Comparison of ENCODE assay signal across 2 cellular contexts in genomic region chr1:11842154-11843041, GRCh38.
TF ChIP-seq lines count a peak whose summit lies in the region.

No MANE protein-coding gene starts in this region.

TF ChIP-seq in GM12891, 5 proteins besides CTCF, POLR2A, EP300 and RAD21:
- TF ChIP-seq PAX5 (IDR thresholded peaks at IDR 0.05; ENCODE audit: insufficient read depth, low read length, severe bottlenecking), result no peak
- no peak for TF ChIP-seq SPI1 (IDR thresholded peaks at IDR 0.05; ENCODE audit: low read depth, low read length)
- no peak for TF ChIP-seq POLR2AphosphoS5 (IDR thresholded peaks at IDR 0.05; ENCODE audit: low read depth, low read length)
- no peak for TF ChIP-seq TAF1 (IDR thresholded peaks at IDR 0.05; ENCODE audit: low read depth, low read length)
- no peak for TF ChIP-seq POU2F2 (IDR thresholded peaks at IDR 0.05; ENCODE audit: low read depth, low read length)

TF ChIP-seq in K562, 482 proteins besides CTCF, POLR2A, EP300 and RAD21 (continues in another document):
- peak; percentile 64; the same call in 1 of the 2 replicates for TF ChIP-seq NR2C1 (IDR thresholded peaks at IDR 0.05)
- TF ChIP-seq NR2C1 (tag; IDR thresholded peaks at IDR 0.05), result peak; percentile 79
- TF ChIP-seq ESRRA (IDR thresholded peaks at IDR 0.05; ENCODE audit: borderline replicate concordance, low read depth), result peak; percentile 71; the same call in 1 of the 2 replicates
- TF ChIP-seq NKRF (IDR thresholded peaks at IDR 0.05; ENCODE audit: borderline replicate concordance), result peak; percentile 93; the same call in 1 of the 2 replicates
- no peak; the same call in 1 of the 2 replicates for TF ChIP-seq THAP12 (CRISPR knock-in tag; IDR thresholded peaks at IDR 0.05)
- TF ChIP-seq XRCC5 (IDR thresholded peaks at IDR 0.05; ENCODE audit: low read depth, low read length), result no peak
- TF ChIP-seq HCFC1 (IDR thresholded peaks at IDR 0.05; ENCODE audit: low read depth, low read length), result no peak
- TF ChIP-seq MLLT1 (IDR thresholded peaks at IDR 0.05), result no peak
- TF ChIP-seq ATF3 (IDR thresholded peaks at IDR 0.05), result peak; percentile 31; the same call in 1 of the 2 replicates
- TF ChIP-seq ATF3 (CRISPR knock-in tag; conservative IDR thresholded peaks at IDR 0.05), result peak; percentile 80
- no peak for TF ChIP-seq GATAD2B (IDR thresholded peaks at IDR 0.05; ENCODE audit: borderline replicate concordance)
- TF ChIP-seq FOXA3 (CRISPR knock-in tag; conservative IDR thresholded peaks at IDR 0.05 in 1 of 2, IDR thresholded peaks at IDR 0.05 in 1 of 2), result peak; percentile 23 to 24; a peak in 1 of 4 replicates
- TF ChIP-seq CEBPZ (IDR thresholded peaks at IDR 0.05; ENCODE audit: borderline replicate concordance, low read depth, low read length), result no peak
- peak; percentile 68; the same call in 1 of the 2 replicates for TF ChIP-seq HES1 (IDR thresholded peaks at IDR 0.05; ENCODE audit: low read depth)
- TF ChIP-seq ZBTB12 (CRISPR knock-in tag; IDR thresholded peaks at IDR 0.05), result no peak
- TF ChIP-seq HDAC1 (IDR thresholded peaks at IDR 0.05), result peak in 1 of 2 experiments; percentile 98; a peak in 2 of 4 replicates
- TF ChIP-seq ZNF277 (CRISPR knock-in tag; IDR thresholded peaks at IDR 0.05; ENCODE audit: borderline replicate concordance), result no peak
- peak; percentile 97 for TF ChIP-seq MAX (CRISPR knock-in tag; IDR thresholded peaks at IDR 0.05)
- TF ChIP-seq CREB5 (CRISPR knock-in tag; IDR thresholded peaks at IDR 0.05), result no peak
- no peak for TF ChIP-seq PTBP1 (IDR thresholded peaks at IDR 0.05; ENCODE audit: low read depth, low read length)
- TF ChIP-seq ZNF780A (CRISPR knock-in tag; IDR thresholded peaks at IDR 0.05), result no peak
- no peak for TF ChIP-seq THRAP3 (IDR thresholded peaks at IDR 0.05; ENCODE audit: borderline replicate concordance)
- TF ChIP-seq HMG20A (CRISPR knock-in tag; conservative IDR thresholded peaks at IDR 0.05), result no peak
- no peak for TF ChIP-seq ZNF3 (CRISPR knock-in tag; IDR thresholded peaks at IDR 0.05)
- TF ChIP-seq HEY1 (CRISPR knock-in tag; IDR thresholded peaks at IDR 0.05; ENCODE audit: borderline replicate concordance), result no peak
- TF ChIP-seq E2F1 (CRISPR knock-in tag; IDR thresholded peaks at IDR 0.05), result no peak
- TF ChIP-seq RB1 (IDR thresholded peaks at IDR 0.05; ENCODE audit: low read depth), result no peak; the same call in 1 of the 2 replicates
- peak; percentile 65 for TF ChIP-seq ZNF592 (IDR thresholded peaks at IDR 0.05)
- no peak; the same call in 1 of the 2 replicates for TF ChIP-seq C11orf30 (IDR thresholded peaks at IDR 0.05; ENCODE audit: low read depth)
